In the genomic region with DNA sequence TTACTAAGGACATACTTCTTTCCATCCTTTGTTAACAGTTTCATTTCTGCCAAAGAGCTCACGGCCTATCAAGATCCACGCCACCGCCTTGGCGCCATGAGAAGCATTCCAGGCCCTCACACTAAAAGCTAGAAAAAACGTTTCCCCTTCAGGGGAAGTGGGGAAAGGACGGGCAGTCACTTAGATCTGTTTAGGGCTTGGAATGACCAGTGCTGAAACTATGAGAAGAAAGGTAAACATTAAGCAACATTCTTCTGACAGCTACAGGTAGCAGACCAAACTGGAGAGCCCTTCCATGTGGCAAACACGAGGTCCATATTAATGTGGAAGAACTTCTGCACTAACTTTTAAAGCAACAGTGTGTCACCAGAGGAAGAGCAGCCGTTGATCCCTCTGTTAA, we compare ENCODE assay signal across 20 cellular contexts.
A peak's percentile ranks its signal among the peaks of the same experiment; 100 is the strongest.
DNase-seq lines count a peak whose midpoint lies in the region; ATAC-seq and TF ChIP-seq lines count a peak whose summit lies in the region.
"Had no signal": no experiment of that assay in that cellular context is flagged by ENCODE, and none has a peak within 500 bp of the region (broad histone marks: within the 10 kb centered on the region; RNA-seq: fewer than 3 reads in every experiment).

No MANE protein-coding gene starts in this region.

- peaks cover 56% of the 10 kb centered on the region for H3K4me1 Mint-ChIP-seq in T-helper 2 cell treated with Interferon-gamma antibody and Interleukin-4, amounts not matched to agents 5 μg/mL and 100 μg/mL, for 36 hours (ENCODE audit: low read depth)
- peaks cover 82% of the 10 kb centered on the region for H3K4me1 Mint-ChIP-seq in activated naive CD8-positive, alpha-beta T cell treated with anti-CD3 and anti-CD28 coated beads, Interleukin-2, amount 50 U/mL, for 24 hours
- H3K4me1 Mint-ChIP-seq in natural killer cell treated with Interleukin-12 subunit alpha and Interleukin-12 subunit beta and Interleukin-15 and Interleukin-18, amount 100 ng/mL, for 72 hours (ENCODE audit: low read depth in 2 of 2): peaks cover 51 to 57% of the 10 kb centered on the region in 2 donors

- no peak overlapping the region for H3K4me3 Mint-ChIP-seq in T-helper 2 cell treated with Interferon-gamma antibody and Interleukin-4, amounts not matched to agents 5 μg/mL and 100 μg/mL, for 36 hours
- no peak overlapping the region for H3K4me3 Mint-ChIP-seq in activated naive CD8-positive, alpha-beta T cell treated with anti-CD3 and anti-CD28 coated beads, Interleukin-2, amount 50 U/mL, for 24 hours
- H3K4me3 Mint-ChIP-seq in natural killer cell treated with Interleukin-12 subunit alpha and Interleukin-12 subunit beta and Interleukin-15 and Interleukin-18, amount 100 ng/mL, for 72 hours: no peak overlapping the region
- H3K4me3 Mint-ChIP-seq: naive B cell had no signal

- no peaks in the 10 kb centered on the region for H3K27me3 Mint-ChIP-seq in T-helper 2 cell treated with Interferon-gamma antibody and Interleukin-4, amounts not matched to agents 5 μg/mL and 100 μg/mL, for 36 hours (ENCODE audit: low read depth)
- H3K27me3 Mint-ChIP-seq in activated naive CD8-positive, alpha-beta T cell treated with anti-CD3 and anti-CD28 coated beads, Interleukin-2, amount 50 U/mL, for 24 hours: no peaks in the 10 kb centered on the region
- no peaks in the 10 kb centered on the region for H3K27me3 Mint-ChIP-seq in natural killer cell treated with Interleukin-12 subunit alpha and Interleukin-12 subunit beta and Interleukin-15 and Interleukin-18, amount 100 ng/mL, for 72 hours
- H3K27me3 Mint-ChIP-seq: naive B cell had no signal

- ATAC-seq in activated naive CD8-positive, alpha-beta T cell treated with anti-CD3 and anti-CD28 coated beads, Interleukin-2, amount 50 U/mL, for 24 hours: no peak
- ATAC-seq in natural killer cell treated with Interleukin-12 subunit alpha and Interleukin-12 subunit beta and Interleukin-15 and Interleukin-18, amount 100 ng/mL, for 72 hours: no peak
- ATAC-seq: esophagus mucosa, heart left ventricle, left cardiac atrium had no signal

- no peak for TF ChIP-seq POLR2A in erythroblast (IDR thresholded peaks at IDR 0.05; ENCODE audit: low read length)

- H3K4me3 ChIP-seq in Loucy (ENCODE audit: low read length, poor library complexity, severe bottlenecking): no peak overlapping the region
- H3K4me3 ChIP-seq: heart left ventricle, Peyer's patch, right atrium auricular region, tibial nerve had no signal

- no peaks in the 10 kb centered on the region for H3F3A ChIP-seq in Loucy (ENCODE audit: low read depth)

- H3K4me1 ChIP-seq in Loucy (ENCODE audit: insufficient read depth, low read length, poor library complexity, severe bottlenecking): peaks cover 44% of the 10 kb centered on the region
- H3K4me1 ChIP-seq: right atrium auricular region had no signal

- TF ChIP-seq CTCF in Loucy (conservative IDR thresholded peaks at IDR 0.05; ENCODE audit: low read length): no peak

- H3K27ac Mint-ChIP-seq in T-helper 2 cell treated with Interferon-gamma antibody and Interleukin-4, amounts not matched to agents 5 μg/mL and 100 μg/mL, for 36 hours: peak overlapping the region; percentile 43
- H3K27ac Mint-ChIP-seq in activated naive CD8-positive, alpha-beta T cell treated with anti-CD3 and anti-CD28 coated beads, Interleukin-2, amount 50 U/mL, for 24 hours: peak overlapping the region; percentile 79
- peak overlapping the region; percentile 63 to 65 for H3K27ac Mint-ChIP-seq in natural killer cell treated with Interleukin-12 subunit alpha and Interleukin-12 subunit beta and Interleukin-15 and Interleukin-18, amount 100 ng/mL, for 72 hours

- peaks cover 42% of the 10 kb centered on the region for H3K36me3 Mint-ChIP-seq in T-helper 2 cell treated with Interferon-gamma antibody and Interleukin-4, amounts not matched to agents 5 μg/mL and 100 μg/mL, for 36 hours (ENCODE audit: low read depth)
- H3K36me3 Mint-ChIP-seq in activated naive CD8-positive, alpha-beta T cell treated with anti-CD3 and anti-CD28 coated beads, Interleukin-2, amount 50 U/mL, for 24 hours (ENCODE audit: low read depth): peaks cover 30% of the 10 kb centered on the region
- H3K36me3 Mint-ChIP-seq in natural killer cell treated with Interleukin-12 subunit alpha and Interleukin-12 subunit beta and Interleukin-15 and Interleukin-18, amount 100 ng/mL, for 72 hours: no peaks in the 10 kb centered on the region
- H3K36me3 Mint-ChIP-seq: naive B cell had no signal

- no peaks in the 10 kb centered on the region for H3K9me3 Mint-ChIP-seq in T-helper 2 cell treated with Interferon-gamma antibody and Interleukin-4, amounts not matched to agents 5 μg/mL and 100 μg/mL, for 36 hours
- H3K9me3 Mint-ChIP-seq in activated naive CD8-positive, alpha-beta T cell treated with anti-CD3 and anti-CD28 coated beads, Interleukin-2, amount 50 U/mL, for 24 hours: no peaks in the 10 kb centered on the region
- no peaks in the 10 kb centered on the region for H3K9me3 Mint-ChIP-seq in natural killer cell treated with Interleukin-12 subunit alpha and Interleukin-12 subunit beta and Interleukin-15 and Interleukin-18, amount 100 ng/mL, for 72 hours
- H3K9me3 Mint-ChIP-seq: naive B cell had no signal

- H4K20me1 ChIP-seq in Loucy (ENCODE audit: insufficient read depth, low read length, poor library complexity, severe bottlenecking): peaks cover 6% of the 10 kb centered on the region

- peak overlapping the region; percentile 2 for H3K9ac ChIP-seq in Loucy (ENCODE audit: low read depth, low read length, poor library complexity, severe bottlenecking)
- H3K9ac ChIP-seq: KMS-11 had no signal

- no peaks in the 10 kb centered on the region for H3K27me3 ChIP-seq in Loucy (ENCODE audit: insufficient read depth, low read length, poor library complexity, severe bottlenecking)
- H3K27me3 ChIP-seq: Peyer's patch, right atrium auricular region had no signal

- peaks cover 14% of the 10 kb centered on the region; the same call in 1 of the 2 replicates for H3K36me3 ChIP-seq in Loucy (ENCODE audit: insufficient read depth, low read length)
- H3K36me3 ChIP-seq: heart left ventricle, Peyer's patch, right atrium auricular region, tibial nerve had no signal

- no peaks in the 10 kb centered on the region for H3K9me2 ChIP-seq in Loucy (replicated peaks; ENCODE audit: low read depth, low read length)

- H3K79me2 ChIP-seq in Loucy (ENCODE audit: insufficient read depth, low read length): peaks cover 54% of the 10 kb centered on the region

- no peak overlapping the region for H3K4me2 ChIP-seq in Loucy (ENCODE audit: low read depth, low read length, poor library complexity, severe bottlenecking)
- H3K4me2 ChIP-seq: KMS-11 had no signal

- DNase-seq in T-helper 2 cell treated with Interferon-gamma antibody and Interleukin-4, amounts not matched to agents 5 μg/mL and 100 μg/mL, for 36 hours (ENCODE audit: low spot score): no peak
- DNase-seq in T-helper 2 cell (no peak), SK-N-DZ (ENCODE audit: low spot score) (no peak), kidney glomerular epithelial cell (lab: John Stamatoyannopoulos, UW) (no peak), erythroblast (lab: John Stamatoyannopoulos, UW) (no peak)
- no peak for DNase-seq in activated naive CD8-positive, alpha-beta T cell treated with anti-CD3 and anti-CD28 coated beads, Interleukin-2, amount 50 U/mL, for 24 hours
- no peak for DNase-seq in natural killer cell treated with Interleukin-12 subunit alpha and Interleukin-12 subunit beta and Interleukin-15 and Interleukin-18, amount 100 ng/mL, for 72 hours (ENCODE audit: low spot score)
- DNase-seq: 8988T; heart left ventricle; left cardiac atrium; naive B cell; NCI-H187 treated with DMSO at 0.1 percent for 48 hours; NCI-H524 treated with DMSO at 0.1 percent for 48 hours; Peyer's patch; stimulated activated CD4-positive, alpha-beta T cell treated with anti-CD3 and anti-CD28 coated beads, Interleukin-1b, Interleukin-23, amount 100 ng/mL, for 48 hours had no signal

- no peaks in the 10 kb centered on the region for H3K9me3 ChIP-seq in Loucy (ENCODE audit: insufficient read depth, low read depth, low read length)
- H3K9me3 ChIP-seq: heart left ventricle, Peyer's patch, right atrium auricular region, tibial nerve had no signal

- H2AFZ ChIP-seq in Loucy (ENCODE audit: low read length): no peak overlapping the region
